8 cellular contexts compared by ENCODE assay signal in the genomic region with DNA sequence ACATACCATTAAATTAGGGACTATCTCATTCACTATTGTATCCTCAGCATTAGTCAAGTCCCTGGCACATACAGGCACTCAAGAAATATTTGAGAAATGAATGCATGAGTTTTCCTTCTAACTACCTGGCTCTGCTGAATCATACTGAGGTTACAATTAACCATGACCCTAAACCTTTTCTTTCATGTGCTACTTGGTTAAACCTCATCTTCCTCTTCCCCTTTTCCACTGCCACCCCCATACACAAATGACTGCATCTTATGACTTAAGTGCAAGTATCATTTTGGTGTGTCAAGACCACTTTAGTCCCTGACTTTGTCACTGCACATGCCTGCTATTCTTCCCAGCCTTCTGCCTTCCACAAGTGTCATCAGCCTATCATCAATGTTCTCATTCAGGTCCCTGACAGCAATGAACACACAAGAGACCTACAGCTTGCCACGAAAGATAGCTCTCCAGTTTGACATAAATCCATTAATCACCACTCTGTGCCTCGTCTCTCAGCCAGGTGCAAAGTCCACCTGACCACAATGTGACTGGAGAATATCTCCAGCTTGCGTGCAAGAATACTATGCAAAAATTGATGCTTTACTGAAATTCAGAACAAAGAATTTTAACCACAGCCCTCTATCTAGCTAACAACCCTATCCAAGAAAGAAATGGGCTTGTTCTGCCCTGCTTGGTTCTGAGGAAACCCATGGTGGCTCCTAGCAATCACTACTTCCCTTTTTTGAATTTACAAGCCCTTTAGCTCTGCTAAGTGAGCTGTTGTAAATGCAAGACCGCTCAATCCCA.
DNase-seq lines count a peak whose midpoint lies in the region; ATAC-seq and TF ChIP-seq lines count a peak whose summit lies in the region.

No MANE protein-coding gene starts in this region.

- H3K36me3 Mint-ChIP-seq in Calu3 (ENCODE audit: insufficient read depth, unreplicated experiment): peaks cover 4% of the 10 kb centered on the region
- peaks cover 0 to 5% of the 10 kb centered on the region in 2 donors for H3K36me3 Mint-ChIP-seq in activated naive CD4-positive, alpha-beta T cell treated with anti-CD3 and anti-CD28 coated beads, Interleukin-2, amount 50 U/mL, for 72 hours

- peak; percentile 60 for ATAC-seq in GM19025 (IDR thresholded peaks at IDR 0.05; ENCODE audit: low read depth, unreplicated experiment)
- ATAC-seq in HG03060 (IDR thresholded peaks at IDR 0.05; ENCODE audit: low read depth, unreplicated experiment): peak; percentile 40
- peak; percentile 82 to 83 for ATAC-seq in activated naive CD4-positive, alpha-beta T cell treated with anti-CD3 and anti-CD28 coated beads, Interleukin-2, amount 50 U/mL, for 72 hours

- peak overlapping the region; percentile 22 for H3K4me2 ChIP-seq in skeletal muscle satellite cell (ENCODE audit: low read length)

- no peaks in the 10 kb centered on the region for H3K36me3 ChIP-seq in skeletal muscle satellite cell (ENCODE audit: insufficient read depth, low read length)
- H3K36me3 ChIP-seq in H7 (replicated peaks; ENCODE audit: control insufficient read depth, insufficient read depth, low read length): no peaks in the 10 kb centered on the region

- peak overlapping the region; percentile 39 for H3K27ac Mint-ChIP-seq in Calu3 (ENCODE audit: unreplicated experiment)
- H3K27ac Mint-ChIP-seq in activated naive CD4-positive, alpha-beta T cell treated with anti-CD3 and anti-CD28 coated beads, Interleukin-2, amount 50 U/mL, for 72 hours: peak overlapping the region; percentile 44 to 76

- H3K27me3 Mint-ChIP-seq in Calu3 (ENCODE audit: unreplicated experiment): no peaks in the 10 kb centered on the region

- peak overlapping the region; percentile 11 for H3K4me3 Mint-ChIP-seq in Calu3 (ENCODE audit: low read depth, unreplicated experiment)

- CTCF ChIA-PET in Calu3 (lab: Charles Lee): no interaction called here

- H3K9me3 Mint-ChIP-seq in Calu3 (ENCODE audit: low read depth, unreplicated experiment): no peaks in the 10 kb centered on the region
- H3K9me3 Mint-ChIP-seq in activated naive CD4-positive, alpha-beta T cell treated with anti-CD3 and anti-CD28 coated beads, Interleukin-2, amount 50 U/mL, for 72 hours: no peaks in the 10 kb centered on the region

- DNase-seq in Calu3: peak; percentile 7
- DNase-seq in NCI-H345 (lab: John Stamatoyannopoulos, UW): peak; percentile 76
- DNase-seq in activated naive CD4-positive, alpha-beta T cell treated with anti-CD3 and anti-CD28 coated beads, Interleukin-2, amount 50 U/mL, for 72 hours (ENCODE audit: low spot score in 2 of 2): peak; percentile 35 to 74
- no peak for DNase-seq in activated gamma-delta T cell (lab: John Stamatoyannopoulos, UW)
- DNase-seq in H7: no peak

- no TSS peak for BruUV-seq in Calu3 (replicated peaks; lab: Mats Ljungman, UMichigan)

- peaks cover 37% of the 10 kb centered on the region for H3K4me1 ChIP-seq in skeletal muscle satellite cell (ENCODE audit: control insufficient read depth, insufficient read depth, low read length)

- no peaks in the 10 kb centered on the region for H3K27me3 ChIP-seq in skeletal muscle satellite cell (ENCODE audit: control insufficient read depth, insufficient read depth, low read length)
- no peaks in the 10 kb centered on the region for H3K27me3 ChIP-seq in H7 (ENCODE audit: control insufficient read depth, insufficient read depth, low read length)

- intact Hi-C loops in Calu3 (cut with micrococcal nuclease; ENCODE audit: unreplicated experiment): loop anchor here (5.0 kb wide), 2 partner anchors 75 to 225 kb away; no protein-coding TSS in a partner anchor

- no peaks in the 10 kb centered on the region for H3K9me3 ChIP-seq in skeletal muscle satellite cell (replicated peaks; ENCODE audit: low read length)

- no peak overlapping the region for H3K9ac ChIP-seq in skeletal muscle satellite cell (ENCODE audit: low read depth, low read length)

- peaks cover 37% of the 10 kb centered on the region for H3K4me1 Mint-ChIP-seq in Calu3 (ENCODE audit: low read depth, unreplicated experiment)

- H3K4me3 ChIP-seq in skeletal muscle satellite cell (ENCODE audit: low read length) (no peak overlapping the region), H7 (ENCODE audit: insufficient read depth, low read depth, low read length) (no peak overlapping the region)

- no peak for TF ChIP-seq CTCF in Calu3 (IDR thresholded peaks at IDR 0.05; ENCODE audit: unreplicated experiment)

Comparison
In these comparisons a context has a peak if more than half of its experiments do, and no peak if none do; other contexts are left out.
1. DNase-seq: peak in Calu3 (single experiment), NCI-H345 (single experiment) and activated naive CD4-positive, alpha-beta T cell treated with anti-CD3 and anti-CD28 coated beads, Interleukin-2, amount 50 U/mL, for 72 hours (2 of 2); none in activated gamma-delta T cell (single experiment) and H7 (single experiment).
2. Peak in every context shown above with its lines, with median percentiles within 50 percentile points of each other: ATAC-seq.